1 cellular context compared by ENCODE assay signal in genomic region chr4:677431-678293, GRCh38.
TF ChIP-seq lines count a peak whose summit lies in the region.

No MANE protein-coding gene starts in this region.

TF ChIP-seq in Ishikawa, 13 proteins besides CTCF, POLR2A, EP300 and RAD21 (continued from another document):
- no peak for TF ChIP-seq USF1 (IDR thresholded peaks at IDR 0.05)
- no peak for TF ChIP-seq CREB1 (IDR thresholded peaks at IDR 0.05; ENCODE audit: low read depth)
- TF ChIP-seq EGR1 (IDR thresholded peaks at IDR 0.05) = peak; percentile 88
- TF ChIP-seq TEAD4 (IDR thresholded peaks at IDR 0.05) = no peak
- no peak for TF ChIP-seq FOXM1 (IDR thresholded peaks at IDR 0.05; ENCODE audit: borderline replicate concordance, low read depth)
- no peak for TF ChIP-seq TAF1 (IDR thresholded peaks at IDR 0.05; ENCODE audit: low read depth)
- TF ChIP-seq NFIC (IDR thresholded peaks at IDR 0.05) = no peak
- no peak for TF ChIP-seq ZBTB7A (IDR thresholded peaks at IDR 0.05; ENCODE audit: low read depth)
- no peak for TF ChIP-seq YY1 (IDR thresholded peaks at IDR 0.05; ENCODE audit: low read depth)
